ENCODE assay signal across 8 cellular contexts in the genomic region with DNA sequence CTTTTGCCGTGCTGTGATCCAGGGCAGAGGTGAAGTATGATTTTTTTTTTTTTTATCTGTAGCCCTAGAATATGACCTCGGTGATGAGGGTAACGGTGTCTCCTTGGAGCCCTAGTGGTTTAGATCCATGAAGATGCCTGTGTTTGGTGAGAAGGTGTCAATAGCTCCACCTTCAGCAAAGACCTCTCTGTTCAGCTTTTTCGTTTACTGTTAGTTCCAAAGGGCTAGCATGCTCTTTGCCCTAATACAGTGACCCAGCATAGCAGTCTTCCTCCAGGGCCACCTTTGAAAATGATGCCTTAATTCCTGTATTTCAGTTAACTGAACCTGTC. TPM values are rescaled to one million over a fixed set of nuclear protein-coding genes. Genes with fewer than 3 reads are reported as not detected.
DNase-seq lines count a peak whose midpoint lies in the region; ATAC-seq and TF ChIP-seq lines count a peak whose summit lies in the region.

No MANE protein-coding gene starts in this region.

- H4K8ac ChIP-seq in trophoblast cell (ENCODE audit: low read depth, low read length) = no peak overlapping the region

- no peak overlapping the region for H3K23ac ChIP-seq in trophoblast cell (ENCODE audit: low read length)

- H3K4me1 ChIP-seq in RWPE2 (ENCODE audit: insufficient read depth, poor library complexity, severe bottlenecking) (peaks cover 10% of the 10 kb centered on the region), trophoblast cell (ENCODE audit: control insufficient read depth in 1 of 2, insufficient read depth in 2 of 2, low read length in 2 of 2) (peaks cover 5% of the 10 kb centered on the region in 2 experiments)

- no peak overlapping the region for H3K14ac ChIP-seq in trophoblast cell (ENCODE audit: low read length)

- TF ChIP-seq CTCF in GM13977 (IDR thresholded peaks at IDR 0.05; ENCODE audit: extremely low read depth, insufficient read depth, missing control alignments) (peak; percentile 5), RWPE2 (IDR thresholded peaks at IDR 0.05; ENCODE audit: poor library complexity, severe bottlenecking) (peak; percentile 14)

- no peak overlapping the region for H2BK12ac ChIP-seq in trophoblast cell (ENCODE audit: low read length)

- H3K9me3 ChIP-seq in RWPE2 (ENCODE audit: severe bottlenecking) = no peaks in the 10 kb centered on the region
- H3K9me3 ChIP-seq in trophoblast cell (ENCODE audit: insufficient read depth, low read depth, low read length) = no peaks in the 10 kb centered on the region

- no peak overlapping the region for H2AK5ac ChIP-seq in trophoblast cell (ENCODE audit: low read length)

- peak overlapping the region; percentile 84 for H3K4me3 ChIP-seq in RWPE2 (ENCODE audit: severe bottlenecking)
- H3K4me3 ChIP-seq in trophoblast cell (ENCODE audit: low read depth, low read length) = peak overlapping the region; percentile 82

- H3K79me2 ChIP-seq in trophoblast cell (ENCODE audit: control insufficient read depth, insufficient read depth, low read length, poor library complexity) = peaks cover 9% of the 10 kb centered on the region

- no CpG with 5 or more reads among the region's 4 CpGs for WGBS in trophoblast cell (ENCODE audit: extremely low coverage, insufficient coverage, insufficient read length)

- peaks cover 4% of the 10 kb centered on the region for H3K79me1 ChIP-seq in trophoblast cell (ENCODE audit: low read length)

- H3K36me3 ChIP-seq in RWPE2 (ENCODE audit: low read depth) = peaks cover 43% of the 10 kb centered on the region
- H3K36me3 ChIP-seq in trophoblast cell (ENCODE audit: control insufficient read depth in 1 of 2, insufficient read depth in 2 of 2, low read length in 2 of 2) = peaks cover 7 to 10% of the 10 kb centered on the region in 2 experiments

- H3K18ac ChIP-seq in trophoblast cell (ENCODE audit: low read length) = no peak overlapping the region

- H4K12ac ChIP-seq in trophoblast cell (ENCODE audit: low read depth, low read length) = no peak overlapping the region

- no peak overlapping the region for H2BK5ac ChIP-seq in trophoblast cell (ENCODE audit: low read depth, low read length, poor library complexity)

- DNase-seq in A172 (ENCODE audit: low spot score) = peak; percentile 22
- peak; percentile 38 for DNase-seq in GM13977 (ENCODE audit: low spot score)
- DNase-seq in RWPE2 (ENCODE audit: low spot score) = no peak
- peak in 1 of 2 donors; percentile 28 for DNase-seq in trophoblast cell
- no peak for DNase-seq in HCEC 1CT

- H3K27me3 ChIP-seq in RWPE2 (ENCODE audit: insufficient read depth, poor library complexity, severe bottlenecking) = no peaks in the 10 kb centered on the region
- H3K27me3 ChIP-seq in trophoblast cell (ENCODE audit: insufficient read depth, low read length) = no peaks in the 10 kb centered on the region

- H2BK120ac ChIP-seq in trophoblast cell (ENCODE audit: insufficient read depth, low read length, poor library complexity) = no peak overlapping the region

- no peak overlapping the region for H3K4ac ChIP-seq in trophoblast cell (ENCODE audit: low read depth, low read length)

- no peak overlapping the region for H4K91ac ChIP-seq in trophoblast cell (ENCODE audit: low read depth, low read length)

- peak overlapping the region; percentile 77 for H3K27ac ChIP-seq in RWPE2 (ENCODE audit: poor library complexity, severe bottlenecking)
- no peak overlapping the region for H3K27ac ChIP-seq in trophoblast cell (ENCODE audit: low read depth, low read length)

- no peak overlapping the region for H2AFZ ChIP-seq in trophoblast cell (ENCODE audit: insufficient read depth, low read length, poor library complexity)

- peak overlapping the region; percentile 85 for H3K4me2 ChIP-seq in trophoblast cell (ENCODE audit: low read length)

- ATAC-seq in RWPE2 (ENCODE audit: low read depth) (no peak), esophagus mucosa (peak; percentile 3), GM18502 (IDR thresholded peaks at IDR 0.05; ENCODE audit: poor library complexity, unreplicated experiment) (no peak), HG02870 (IDR thresholded peaks at IDR 0.05; ENCODE audit: unreplicated experiment) (no peak)

- in situ Hi-C loops in GM13977 (cut with MboI; ENCODE audit: low pct_unique_long_range_greater_than_20kb, low sequenced_read_pairs, unreplicated experiment) = loop anchor here (25.0 kb wide), 1 partner anchor 384 kb away; the partner anchor contains the start of gene MYOZ1

- H3K9ac ChIP-seq in trophoblast cell (ENCODE audit: low read length) = peak overlapping the region; percentile 81

RNA-seq across cellular contexts. Expression of gene MRPS16, which starts 0.7 kb away (rescaled TPM):
- total RNA-seq in A172 (2014; rRNA removed; shearing (Covaris generic)) = 106 and 118 TPM in 2 replicates
- total RNA-seq in esophagus mucosa = 92.7 TPM
- 46.1 TPM in 2 replicates for polyA plus RNA-seq in trophoblast cell (2013)

RNA-seq across cellular contexts. Expression of gene DNAJC9, which starts 6.1 kb away (rescaled TPM):
- total RNA-seq in A172 (2014; rRNA removed; shearing (Covaris generic)) = 103 and 123 TPM in 2 replicates
- 19.3 TPM for total RNA-seq in esophagus mucosa
- polyA plus RNA-seq in trophoblast cell (2013) = 25.3 and 26.2 TPM in 2 replicates

Comparison
In these comparisons a context has a peak if more than half of its experiments do, and no peak if none do; other contexts are left out.
1. DNase-seq: peak in A172 (single experiment) and GM13977 (single experiment); none in RWPE2 (single experiment) and HCEC 1CT (single experiment).